In the genomic region with DNA sequence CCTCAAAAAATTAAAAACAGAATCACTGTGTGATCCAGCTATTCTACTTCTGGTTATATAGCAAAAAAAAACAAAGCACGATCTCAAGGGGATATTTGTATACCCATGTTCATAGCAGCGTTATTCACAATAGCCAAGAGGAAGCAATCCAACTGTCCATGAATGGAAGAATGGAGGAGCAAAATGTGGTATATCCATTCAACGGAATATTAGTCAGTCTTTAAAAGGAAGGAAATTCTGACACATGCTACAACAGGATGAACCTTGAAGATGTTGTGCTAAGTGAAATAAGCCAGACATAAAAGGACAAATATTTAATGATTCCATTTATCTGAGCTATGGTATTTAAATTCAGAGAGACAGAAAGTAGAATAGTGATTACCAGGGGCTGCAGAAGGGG, we compare ENCODE assay signal across 35 cellular contexts.
"Had no signal": no experiment of that assay in that cellular context is flagged by ENCODE, and none has a peak within 500 bp of the region (broad histone marks: within the 10 kb centered on the region; RNA-seq: fewer than 3 reads in every experiment).

No MANE protein-coding gene starts in this region.

- H3K9me3 ChIP-seq: adrenal gland, ascending aorta had no signal

- H3K27me3 Mint-ChIP-seq: activated B cell treated with CpG ODN at 0.5 μM for 24 hours; activated T-helper 17 cell treated with anti-CD3 and anti-CD28 coated beads, Interleukin-2, amount 50 U/mL, for 72 hours had no signal

- H3K27ac ChIP-seq: adrenal gland, ascending aorta, cardiac muscle cell, VCaP had no signal

- H3K27me3 ChIP-seq: adrenal gland, ascending aorta, cardiac muscle cell had no signal

- H3K4me3 Mint-ChIP-seq: activated B cell treated with CpG ODN at 0.5 μM for 24 hours; activated CD4-positive, alpha-beta memory T cell treated with anti-CD3 and anti-CD28 coated beads for 36 hours; activated CD4-positive, alpha-beta T cell treated with anti-CD3 and anti-CD28 coated beads, Interleukin-2, amount 10 ng/mL, durations not matched to agents 24 days and 14 days; activated CD8-positive, alpha-beta T cell treated with anti-CD3 and anti-CD28 coated beads for 36 hours; activated naive CD4-positive, alpha-beta T cell treated with anti-CD3 and anti-CD28 coated beads for 36 hours; activated T-cell treated with anti-CD3 and anti-CD28 coated beads, Interleukin-2, amount 50 U/mL, for 4 hours; activated T-cell treated with anti-CD3 and anti-CD28 coated beads, Interleukin-2, amount 50 U/mL, for 72 hours; activated T-helper 1 cell treated with anti-CD3 and anti-CD28 coated beads, Interleukin-12 subunit alpha, Interleukin-12 subunit beta, Interleukin-2, Interleukin-4 antibody, amounts not matched to agents 30 ng/mL and 10 ng/mL and 1 ng/mL, durations not matched to agents 14 hours and 24 hours and 36 hours; activated T-helper 17 cell treated with anti-CD3 and anti-CD28 coated beads, Interleukin-2, amount 50 U/mL, for 72 hours; brain; central memory CD8-positive, alpha-beta T cell; T-helper 1 cell treated with Interleukin-12 subunit alpha and Interleukin-12 subunit beta and Interleukin-4 antibody, amounts not matched to agents 30 μg/mL and 1 μg/mL, for 36 hours; T-helper 2 cell treated with Interferon-gamma antibody and Interleukin-4, amounts not matched to agents 5 μg/mL and 100 μg/mL, for 36 hours had no signal

- H3K9me3 Mint-ChIP-seq: activated B cell treated with CpG ODN at 0.5 μM for 24 hours; activated CD4-positive, alpha-beta memory T cell treated with anti-CD3 and anti-CD28 coated beads for 36 hours; activated CD8-positive, alpha-beta T cell treated with anti-CD3 and anti-CD28 coated beads for 36 hours; activated naive CD4-positive, alpha-beta T cell treated with anti-CD3 and anti-CD28 coated beads for 36 hours; activated naive CD4-positive, alpha-beta T cell treated with anti-CD3 and anti-CD28 coated beads, Interleukin-2, amount 50 U/mL, for 72 hours; activated T-cell treated with anti-CD3 and anti-CD28 coated beads, Interleukin-2, amount 50 U/mL, for 4 hours; activated T-cell treated with anti-CD3 and anti-CD28 coated beads, Interleukin-2, amount 50 U/mL, for 72 hours; activated T-helper 1 cell treated with anti-CD3 and anti-CD28 coated beads, Interleukin-12 subunit alpha, Interleukin-12 subunit beta, Interleukin-2, Interleukin-4 antibody, amounts not matched to agents 30 ng/mL and 10 ng/mL and 1 ng/mL, durations not matched to agents 14 hours and 24 hours and 36 hours; activated T-helper 17 cell treated with anti-CD3 and anti-CD28 coated beads, Interleukin-2, amount 50 U/mL, for 72 hours; central memory CD8-positive, alpha-beta T cell; T-helper 1 cell treated with Interleukin-12 subunit alpha and Interleukin-12 subunit beta and Interleukin-4 antibody, amounts not matched to agents 30 μg/mL and 1 μg/mL, for 36 hours; T-helper 2 cell treated with Interferon-gamma antibody and Interleukin-4, amounts not matched to agents 5 μg/mL and 100 μg/mL, for 36 hours had no signal

- H3K27ac Mint-ChIP-seq: activated B cell treated with CpG ODN at 0.5 μM for 24 hours; activated CD4-positive, alpha-beta memory T cell treated with anti-CD3 and anti-CD28 coated beads for 36 hours; activated CD4-positive, alpha-beta T cell treated with anti-CD3 and anti-CD28 coated beads, Interleukin-2, amount 10 ng/mL, durations not matched to agents 24 days and 14 days; activated CD8-positive, alpha-beta T cell treated with anti-CD3 and anti-CD28 coated beads for 36 hours; activated naive CD4-positive, alpha-beta T cell treated with anti-CD3 and anti-CD28 coated beads for 36 hours; activated naive CD4-positive, alpha-beta T cell treated with anti-CD3 and anti-CD28 coated beads, Interleukin-2, amount 50 U/mL, for 72 hours; activated T-cell treated with anti-CD3 and anti-CD28 coated beads, Interleukin-2, amount 50 U/mL, for 72 hours; activated T-helper 1 cell treated with anti-CD3 and anti-CD28 coated beads, Interleukin-12 subunit alpha, Interleukin-12 subunit beta, Interleukin-2, Interleukin-4 antibody, amounts not matched to agents 30 ng/mL and 10 ng/mL and 1 ng/mL, durations not matched to agents 14 hours and 24 hours and 36 hours; activated T-helper 17 cell treated with anti-CD3 and anti-CD28 coated beads, Interleukin-2, amount 50 U/mL, for 72 hours; T-helper 1 cell treated with Interleukin-12 subunit alpha and Interleukin-12 subunit beta and Interleukin-4 antibody, amounts not matched to agents 30 μg/mL and 1 μg/mL, for 36 hours; T-helper 2 cell treated with Interferon-gamma antibody and Interleukin-4, amounts not matched to agents 5 μg/mL and 100 μg/mL, for 36 hours had no signal

- H3K4me3 ChIP-seq: adrenal gland, ascending aorta, cardiac muscle cell had no signal

- ATAC-seq: activated CD8-positive, alpha-beta T cell treated with anti-CD3 and anti-CD28 coated beads for 36 hours; activated naive CD4-positive, alpha-beta T cell treated with anti-CD3 and anti-CD28 coated beads, Interleukin-2, amount 50 U/mL, for 72 hours; activated T-cell treated with anti-CD3 and anti-CD28 coated beads, Interleukin-2, amount 50 U/mL, for 4 hours; activated T-cell treated with anti-CD3 and anti-CD28 coated beads, Interleukin-2, amount 50 U/mL, for 72 hours; activated T-helper 17 cell treated with anti-CD3 and anti-CD28 coated beads, Interleukin-2, amount 50 U/mL, for 72 hours had no signal

- H3K36me3 ChIP-seq: adrenal gland, ascending aorta, cardiac muscle cell had no signal

- H3K4me1 ChIP-seq: ascending aorta had no signal

- DNase-seq: activated B cell treated with CpG ODN at 0.5 μM for 24 hours; activated CD4-positive, alpha-beta memory T cell treated with anti-CD3 and anti-CD28 coated beads for 36 hours; activated CD4-positive, alpha-beta T cell treated with anti-CD3 and anti-CD28 coated beads for 4 hours; activated CD4-positive, alpha-beta T cell treated with anti-CD3 and anti-CD28 coated beads, Interleukin-2, amount 10 ng/mL, durations not matched to agents 24 days and 14 days; activated CD4-positive, alpha-beta T cell treated with anti-CD3 and anti-CD28 coated beads, Interleukin-2, amount 50 U/mL, for 1 hour; activated CD4-positive, alpha-beta T cell treated with anti-CD3 and anti-CD28 coated beads, Interleukin-2, amount 50 U/mL, for 4 hours; activated CD4-positive, CD25-positive, alpha-beta regulatory T cell treated with anti-CD3 and anti-CD28 coated beads, Interleukin-2, amount 50 U/mL, for 72 hours; activated CD8-positive, alpha-beta memory T cell treated with anti-CD3 and anti-CD28 coated beads, Interleukin-2, amount 50 U/mL, for 4 hours; activated CD8-positive, alpha-beta T cell treated with anti-CD3 and anti-CD28 coated beads for 36 hours; activated effector memory CD4-positive, alpha-beta T cell treated with anti-CD3 and anti-CD28 coated beads, Interleukin-2, amount 50 U/mL, for 16 hours; activated gamma-delta T cell treated with Interleukin-2 at 50 U/mL for 16 hours; activated naive CD4-positive, alpha-beta T cell; activated naive CD4-positive, alpha-beta T cell treated with anti-CD3 and anti-CD28 coated beads for 36 hours; activated naive CD4-positive, alpha-beta T cell treated with anti-CD3 and anti-CD28 coated beads, Interleukin-2, amount 50 U/mL, for 16 hours; activated T-cell treated with anti-CD3 and anti-CD28 coated beads for 4 hours; activated T-cell treated with anti-CD3 and anti-CD28 coated beads, Interleukin-2, amount 50 U/mL, for 1 hour; activated T-cell treated with anti-CD3 and anti-CD28 coated beads, Interleukin-2, amount 50 U/mL, for 4 hours; activated T-cell treated with anti-CD3 and anti-CD28 coated beads, Interleukin-2, amount 50 U/mL, for 72 hours; adrenal gland; amniotic stem cell; caudate nucleus; cerebellar nuclear complex; T-helper 1 cell; T-helper 2 cell; T-helper 9 cell had no signal
